ENCODE assay signal across 9 cellular contexts in the genomic region with DNA sequence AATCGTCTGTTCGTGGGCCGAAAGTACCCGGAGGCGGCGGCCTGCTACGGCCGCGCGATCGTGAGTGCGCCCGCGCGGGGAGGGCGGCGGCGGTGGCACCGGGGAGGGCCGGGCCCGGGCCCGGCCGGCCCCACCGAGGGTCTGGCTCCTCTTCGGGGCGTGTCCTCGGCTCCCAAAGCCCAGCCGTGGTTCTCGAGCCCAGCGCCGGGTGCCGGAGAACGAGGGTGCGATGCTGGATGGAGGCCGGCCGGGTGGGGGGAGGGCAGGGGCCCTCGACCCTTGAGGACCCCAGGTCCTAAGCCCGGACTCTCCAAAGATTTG. TPM values are rescaled to one million over a fixed set of nuclear protein-coding genes. Genes with fewer than 3 reads are reported as not detected.
DNase-seq lines count a peak whose midpoint lies in the region; ATAC-seq, FAIRE-seq and TF ChIP-seq lines count a peak whose summit lies in the region.
"Had no signal": no experiment of that assay in that cellular context is flagged by ENCODE, and none has a peak within 500 bp of the region (broad histone marks: within the 10 kb centered on the region; RNA-seq: fewer than 3 reads in every experiment).

No MANE protein-coding gene starts in this region.

- intact Hi-C loops in heart right ventricle (cut with DNase I) = loop anchor here in 1 of 10 donors (2.0 kb wide), 1 partner anchor 40 kb away; a partner anchor contains a TSS
- intact Hi-C loops in left cardiac atrium (cut with DNase I) = no loop called here
- intact Hi-C loops in K562 (cut with micrococcal nuclease) = loop anchor here (5.0 kb wide), 1 partner anchor 283 kb away; a partner anchor contains a TSS
- intact Hi-C loops in vagina (cut with DNase I) = no loop called here

- H4K91ac ChIP-seq in mesenchymal stem cell (ENCODE audit: low read length) = peak overlapping the region; percentile 52

- H3K9ac ChIP-seq in K562 (ENCODE audit: insufficient read depth in 1 of 2, low read depth in 2 of 2, low read length in 2 of 2) (peak overlapping the region; percentile 83 to 98), mesenchymal stem cell (ENCODE audit: low read length) (peak overlapping the region; percentile 94)

- peaks cover 11% of the 10 kb centered on the region for H3K9me1 ChIP-seq in K562 (ENCODE audit: control insufficient read depth, insufficient read depth, low read length)

- H3K9me3 ChIP-seq in heart right ventricle = no peaks in the 10 kb centered on the region
- H3K9me3 ChIP-seq in K562 (replicated peaks; ENCODE audit: control insufficient read depth, insufficient read depth, low read depth, low read length) = no peaks in the 10 kb centered on the region
- H3K9me3 ChIP-seq in mesenchymal stem cell (ENCODE audit: control insufficient read depth, low read length) = no peaks in the 10 kb centered on the region
- no peaks in the 10 kb centered on the region for H3K9me3 ChIP-seq in vagina

- H3K4me2 ChIP-seq in K562 (ENCODE audit: insufficient read depth, low read length) = peak overlapping the region; percentile 75
- H3K4me2 ChIP-seq in mesenchymal stem cell (ENCODE audit: low read length, poor library complexity, severe bottlenecking) = peak overlapping the region; percentile 83

- H3K36me3 ChIP-seq in heart right ventricle (peaks cover 0 to 28% (median 18%) of the 10 kb centered on the region in 9 donors), K562 (ENCODE audit: control insufficient read depth, insufficient read depth, low read length) (peaks cover 42% of the 10 kb centered on the region), mesenchymal stem cell (ENCODE audit: control insufficient read depth in 1 of 2, insufficient read depth in 2 of 2, low read depth in 1 of 2, low read length in 2 of 2) (peaks cover 29 to 58% of the 10 kb centered on the region in 2 experiments), vagina (peaks cover 0 to 22% of the 10 kb centered on the region in 2 donors)

- H3K27me3 ChIP-seq in heart right ventricle (peaks cover 0 to 17% (median 0%) of the 10 kb centered on the region in 7 donors), K562 (ENCODE audit: control insufficient read depth in 2 of 2, insufficient read depth in 2 of 2, low read length in 2 of 2) (no peaks in the 10 kb centered on the region), mesenchymal stem cell (ENCODE audit: control insufficient read depth in 1 of 2, insufficient read depth in 1 of 2, low read length in 2 of 2) (no peaks in the 10 kb centered on the region), vagina (no peaks in the 10 kb centered on the region)

- peak overlapping the region; percentile 20 for H2BK5ac ChIP-seq in mesenchymal stem cell (ENCODE audit: low read depth, low read length, poor library complexity, severe bottlenecking)

- CTCF ChIA-PET in K562 (lab: Yijun Ruan, JAX; ENCODE audit: low intra/inter-chr PET ratio) = no interaction called here

- H3K79me1 ChIP-seq in mesenchymal stem cell (replicated peaks; ENCODE audit: low read length, poor library complexity, severe bottlenecking) = peaks cover 14% of the 10 kb centered on the region

- H3K4ac ChIP-seq in mesenchymal stem cell (ENCODE audit: low read depth in 1 of 2, low read length in 2 of 2) = peak overlapping the region; percentile 65 to 91

- TF ChIP-seq CTCF in heart right ventricle (IDR thresholded peaks at IDR 0.05) (no peak), K562 (IDR thresholded peaks at IDR 0.05 in 2 of 3, conservative IDR thresholded peaks at IDR 0.05 in 1 of 3; ENCODE audit: insufficient read depth in 2 of 3, low read depth in 1 of 3, low read length in 3 of 3) (no peak), vagina (IDR thresholded peaks at IDR 0.05) (no peak)

- H2BK120ac ChIP-seq in mesenchymal stem cell (ENCODE audit: low read depth, low read length) = peak overlapping the region; percentile 45

- peak overlapping the region; percentile 50 to 76 for H3K18ac ChIP-seq in mesenchymal stem cell (ENCODE audit: low read depth in 1 of 2, low read length in 2 of 2)

- DNase-seq in heart right ventricle (no peak), left cardiac atrium (no peak), K562 (ENCODE audit: extremely low read depth in 1 of 4, low spot score in 3 of 4) (peak in 1 of 4 experiments; percentile 34), mesenchymal stem cell (no peak), vagina (ENCODE audit: extremely low spot score in 2 of 2) (no peak)
- DNase-seq in activated CD4-positive, CD25-positive, alpha-beta regulatory T cell treated with anti-CD3 and anti-CD28 coated beads, Interleukin-2, amount 50 U/mL, for 72 hours = no peak

- no TSS peak for BruUV-seq in K562 (replicated peaks; lab: Mats Ljungman, UMichigan)

- H3K79me2 ChIP-seq in K562 (ENCODE audit: control insufficient read depth, insufficient read depth, low read length) = peaks cover 41% of the 10 kb centered on the region

- no peak overlapping the region for H3K23ac ChIP-seq in mesenchymal stem cell (ENCODE audit: low read length in 2 of 2)

- no peak overlapping the region for H2AK5ac ChIP-seq in mesenchymal stem cell (ENCODE audit: low read length, severe bottlenecking)

- no peak for TF ChIP-seq EP300 in K562 (IDR thresholded peaks at IDR 0.05; ENCODE audit: low read length)

- H3K4me3 ChIP-seq in heart right ventricle (peak overlapping the region; percentile 50 to 95 (median 71)), K562 (peak overlapping the region; percentile 98), mesenchymal stem cell (ENCODE audit: insufficient read depth in 1 of 2, low read depth in 1 of 2, low read length in 2 of 2) (peak overlapping the region; percentile 80 to 93), vagina (peak overlapping the region; percentile 79 to 83)

- peak overlapping the region in 1 of 2 experiments; percentile 80 for H3K14ac ChIP-seq in mesenchymal stem cell (ENCODE audit: low read length in 2 of 2)

- 0% methylated on average over 38 of the region's 38 CpGs for WGBS in heart right ventricle, 2 donors
- WGBS in K562 (ENCODE audit: insufficient coverage, low coverage, missing lambda C conversion rate) = 3% methylated on average over 19 of the region's 38 CpGs
- WGBS in mesenchymal stem cell = under 1% methylated on average over 38 of the region's 38 CpGs

- TF ChIP-seq RAD21 in K562 (CRISPR knock-in tag; conservative IDR thresholded peaks at IDR 0.05 in 1 of 2, IDR thresholded peaks at IDR 0.05 in 1 of 2) = no peak

- no peak for TF ChIP-seq POLR2A in K562 (conservative IDR thresholded peaks at IDR 0.05)
- no peak for TF ChIP-seq POLR2A in vagina (IDR thresholded peaks at IDR 0.05)

- H2BK15ac ChIP-seq in mesenchymal stem cell (ENCODE audit: low read depth, poor library complexity, severe bottlenecking) = no peak overlapping the region

- H3K4me1 ChIP-seq in heart right ventricle = peaks cover 33 to 60% (median 50%) of the 10 kb centered on the region in 9 donors
- peaks cover 33 to 98% of the 10 kb centered on the region in 2 experiments for H3K4me1 ChIP-seq in K562 (replicated peaks in 1 of 2; ENCODE audit: control insufficient read depth in 2 of 2, insufficient read depth in 2 of 2, low read length in 2 of 2)
- peaks cover 71% of the 10 kb centered on the region for H3K4me1 ChIP-seq in mesenchymal stem cell (ENCODE audit: control insufficient read depth, insufficient read depth, low read depth, low read length)
- H3K4me1 ChIP-seq in vagina = peaks cover 75% of the 10 kb centered on the region

- in situ Hi-C loops in K562 (cut with MboI) = no loop called here

- no peak for FAIRE-seq in K562 (lab: Jason Lieb, UNC)
- FAIRE-seq: G401.6 had no signal

- ATAC-seq in heart right ventricle = no peak
- ATAC-seq in left cardiac atrium = no peak
- no peak for ATAC-seq in K562
- ATAC-seq in HG03442 (IDR thresholded peaks at IDR 0.05; ENCODE audit: unreplicated experiment) = no peak
- ATAC-seq in HG03095 (IDR thresholded peaks at IDR 0.05; ENCODE audit: unreplicated experiment) = no peak

- POLR2A ChIA-PET in K562 (lab: Yijun Ruan, JAX) = interaction anchor here (0.5 to 1.8 kb wide), 10 partner anchors 10 to 1118 kb away, joined by 3 to 10 read pairs (median 3); a partner anchor contains a TSS

- peak overlapping the region; percentile 72 for H4K8ac ChIP-seq in mesenchymal stem cell (ENCODE audit: low read length)

- H4K20me1 ChIP-seq in K562 (replicated peaks; ENCODE audit: control insufficient read depth, insufficient read depth, low read length) = peaks cover 21% of the 10 kb centered on the region

- H3K27ac ChIP-seq in heart right ventricle (peak overlapping the region; percentile 66 to 99 (median 96)), K562 (ENCODE audit: extremely low read depth, low read depth, low read length) (peak overlapping the region; percentile 89), mesenchymal stem cell (ENCODE audit: low read length, poor library complexity, severe bottlenecking) (peak overlapping the region; percentile 59), vagina (peak overlapping the region; percentile 82)

- H2AFZ ChIP-seq in K562 (ENCODE audit: low read depth, low read length) (no peak overlapping the region; the same call in 1 of the 2 replicates), mesenchymal stem cell (ENCODE audit: low read depth, low read length) (no peak overlapping the region)

- no peak overlapping the region for H2BK12ac ChIP-seq in mesenchymal stem cell (ENCODE audit: low read length in 2 of 2)

RNA-seq across cellular contexts. Expression of a gene that starts 0.4 kb away (rescaled TPM):
- total RNA-seq in heart right ventricle (100 to 1,000 TPM; 101 to 147 (median 116) TPM), left cardiac atrium (100 to 1,000 TPM in 1 of 2 donors, 10 to 100 TPM in 1; 89.1 to 101 TPM), K562 (2014; rRNA removed) (251 and 276 TPM in 2 replicates), K562 (2014; rRNA removed; fragmentation: Illumina TruSeq; extraction: Trizol) (65.4 and 88.2 TPM in 2 replicates), K562 (2015; rRNA removed; fragmentation: Illumina TruSeq; extraction: Trizol) (147 and 168 TPM in 2 replicates), K562 (2021) (191 and 213 TPM in 2 replicates), vagina (124 TPM)
- polyA plus RNA-seq in heart right ventricle (100 to 1,000 TPM in 1 of 2 donors, 10 to 100 TPM in 1; 92.7 to 165 TPM), K562 (2011; rRNA removed) (114 TPM in 2 replicates), K562 (2014; fragmentation: Illumina TruSeq; extraction: Trizol) (152 and 188 TPM in 2 replicates), K562 (2014; fragmentation: Nextera tagmentation; extraction: Ambion mirVana) (10 to 100 TPM; 10.6 to 27.7 TPM), K562 (2014; rRNA removed) (193 and 200 TPM in 2 replicates)
- 38.7 and 156 TPM in 2 replicates for total RNA-seq in K562 (2011; cell fraction: chromatin; rRNA removed; ENCODE audit: low replicate concordance)
- total RNA-seq in K562 (2011; cell fraction: nucleolus; rRNA removed) = 192 and 203 TPM in 2 replicates
- 62.0 and 88.9 TPM in 2 replicates for total RNA-seq in K562 (2011; cell fraction: nucleoplasm; rRNA removed)
- 94.5 and 181 TPM in 2 replicates for polyA plus RNA-seq in K562 (2011; cell fraction: cytosol; rRNA removed)
- polyA plus RNA-seq in K562 (2011; cell fraction: nucleus; rRNA removed) = 195 and 305 TPM in 2 replicates
- 87.2 and 101 TPM in 2 replicates for polyA plus RNA-seq in K562 (2012)
- 22.1 and 33.0 TPM in 2 replicates for polyA minus RNA-seq in K562 (2011; rRNA and poly(A)+ RNA removed)
- 41.4 and 45.7 TPM in 2 replicates for polyA minus RNA-seq in K562 (2011; cell fraction: cytosol; rRNA and poly(A)+ RNA removed)
- 57.6 and 61.8 TPM in 2 replicates for polyA minus RNA-seq in K562 (2011; cell fraction: nucleus; rRNA and poly(A)+ RNA removed)
- 116 TPM for polyA plus RNA-seq in mesenchymal stem cell (2013, experiment 1 of 2)
- 121 TPM for polyA plus RNA-seq in mesenchymal stem cell (2013, experiment 2 of 2)

RNA-seq across cellular contexts. Expression of a gene that starts 3.5 kb away (rescaled TPM):
- total RNA-seq in heart right ventricle = 10 to 100 TPM; 36.9 to 50.6 (median 44.0) TPM
- 10 to 100 TPM; 34.7 to 60.6 TPM for polyA plus RNA-seq in heart right ventricle
- total RNA-seq in left cardiac atrium = 10 to 100 TPM; 45.5 to 48.9 TPM
- total RNA-seq in K562 (2011; cell fraction: chromatin; rRNA removed; ENCODE audit: low replicate concordance) = 18.2 and 82.3 TPM in 2 replicates
- 114 and 120 TPM in 2 replicates for total RNA-seq in K562 (2011; cell fraction: nucleolus; rRNA removed)
- total RNA-seq in K562 (2011; cell fraction: nucleoplasm; rRNA removed) = 55.7 and 56.0 TPM in 2 replicates
- 48.3 and 63.8 TPM in 2 replicates for total RNA-seq in K562 (2014; rRNA removed)
- 9.6 and 15.8 TPM in 2 replicates for total RNA-seq in K562 (2014; rRNA removed; fragmentation: Illumina TruSeq; extraction: Trizol)
- total RNA-seq in K562 (2015; rRNA removed; fragmentation: Illumina TruSeq; extraction: Trizol) = 28.3 and 29.3 TPM in 2 replicates
- total RNA-seq in K562 (2021) = 50.6 and 56.6 TPM in 2 replicates
- 22.2 and 33.4 TPM in 2 replicates for polyA plus RNA-seq in K562 (2011; rRNA removed)
- 35.0 and 78.3 TPM in 2 replicates for polyA plus RNA-seq in K562 (2011; cell fraction: cytosol; rRNA removed)
- 96.4 and 165 TPM in 2 replicates for polyA plus RNA-seq in K562 (2011; cell fraction: nucleus; rRNA removed)
- 52.6 and 67.7 TPM in 2 replicates for polyA plus RNA-seq in K562 (2012)
- 43.3 and 47.9 TPM in 2 replicates for polyA plus RNA-seq in K562 (2014; fragmentation: Illumina TruSeq; extraction: Trizol)
- 1 to 10 TPM; 1.2 to 2.3 TPM for polyA plus RNA-seq in K562 (2014; fragmentation: Nextera tagmentation; extraction: Ambion mirVana)
- 46.6 and 48.7 TPM in 2 replicates for polyA plus RNA-seq in K562 (2014; rRNA removed)
- polyA minus RNA-seq in K562 (2011; rRNA and poly(A)+ RNA removed) = 5.2 and 7.4 TPM in 2 replicates
- polyA minus RNA-seq in K562 (2011; cell fraction: cytosol; rRNA and poly(A)+ RNA removed) = 16.1 and 16.5 TPM in 2 replicates
- 65.4 and 66.1 TPM in 2 replicates for polyA minus RNA-seq in K562 (2011; cell fraction: nucleus; rRNA and poly(A)+ RNA removed)
- polyA plus RNA-seq in mesenchymal stem cell (2013, experiment 1 of 2) = 51.4 TPM
- polyA plus RNA-seq in mesenchymal stem cell (2013, experiment 2 of 2) = 50.3 TPM
- 62.9 TPM for total RNA-seq in vagina

RNA-seq across cellular contexts. Expression of a gene that starts 5.1 kb away (rescaled TPM):
- total RNA-seq in heart right ventricle (1 to 10 TPM; 1.2 to 2.6 (median 2.1) TPM), left cardiac atrium (1 to 10 TPM; 1.2 TPM), K562 (2014; rRNA removed) (2.7 and 3.9 TPM in 2 replicates), K562 (2014; rRNA removed; fragmentation: Illumina TruSeq; extraction: Trizol) (0.11 TPM in 1 of 2 replicates, not detected in the other), K562 (2015; rRNA removed; fragmentation: Illumina TruSeq; extraction: Trizol) (0.79 and 0.94 TPM in 2 replicates), K562 (2021) (3.6 and 4.0 TPM in 2 replicates), vagina (1.7 TPM)
- polyA plus RNA-seq in heart right ventricle (1 to 10 TPM in 1 of 2 donors, under 1 TPM in 1; 0.90 to 7.4 TPM), K562 (2011; rRNA removed) (1.7 and 3.5 TPM in 2 replicates), K562 (2014; fragmentation: Illumina TruSeq; extraction: Trizol) (0.55 and 1.1 TPM in 2 replicates), K562 (2014; fragmentation: Nextera tagmentation; extraction: Ambion mirVana) (under 1 TPM in 1 of 2 experiments, not detected in 1; 0.03 TPM), K562 (2014; rRNA removed) (3.4 and 5.6 TPM in 2 replicates)
- 4.0 and 18.2 TPM in 2 replicates for total RNA-seq in K562 (2011; cell fraction: chromatin; rRNA removed; ENCODE audit: low replicate concordance)
- 16.8 and 19.9 TPM in 2 replicates for total RNA-seq in K562 (2011; cell fraction: nucleolus; rRNA removed)
- 6.3 and 7.2 TPM in 2 replicates for total RNA-seq in K562 (2011; cell fraction: nucleoplasm; rRNA removed)
- 2.9 and 8.6 TPM in 2 replicates for polyA plus RNA-seq in K562 (2011; cell fraction: cytosol; rRNA removed)
- 36.3 and 53.0 TPM in 2 replicates for polyA plus RNA-seq in K562 (2011; cell fraction: nucleus; rRNA removed)
- polyA plus RNA-seq in K562 (2012) = 2.4 and 6.7 TPM in 2 replicates
- polyA minus RNA-seq in K562 (2011; rRNA and poly(A)+ RNA removed) = 0.15 and 0.39 TPM in 2 replicates
- 1.2 TPM in 1 of 2 replicates, not detected in the other for polyA minus RNA-seq in K562 (2011; cell fraction: cytosol; rRNA and poly(A)+ RNA removed)
- 3.2 and 5.4 TPM in 2 replicates for polyA minus RNA-seq in K562 (2011; cell fraction: nucleus; rRNA and poly(A)+ RNA removed)
- 1.5 TPM for polyA plus RNA-seq in mesenchymal stem cell (2013, experiment 1 of 2)
- 1.3 TPM for polyA plus RNA-seq in mesenchymal stem cell (2013, experiment 2 of 2)

RNA-seq across cellular contexts. Expression of a gene that starts 9.6 kb away (rescaled TPM):
- total RNA-seq in heart right ventricle (1 to 10 TPM; 6.8 to 9.7 (median 8.4) TPM), left cardiac atrium (1 to 10 TPM; 8.2 TPM), K562 (2014; rRNA removed) (4.8 and 5.3 TPM in 2 replicates), K562 (2014; rRNA removed; fragmentation: Illumina TruSeq; extraction: Trizol) (0.70 and 1.2 TPM in 2 replicates), K562 (2015; rRNA removed; fragmentation: Illumina TruSeq; extraction: Trizol) (3.4 and 5.1 TPM in 2 replicates), K562 (2021) (23.3 and 25.4 TPM in 2 replicates), vagina (12.3 TPM)
- polyA plus RNA-seq in heart right ventricle (1 to 10 TPM; 7.2 to 9.2 TPM), K562 (2011; rRNA removed) (3.3 and 6.7 TPM in 2 replicates), K562 (2014; fragmentation: Illumina TruSeq; extraction: Trizol) (5.5 and 10.2 TPM in 2 replicates), K562 (2014; fragmentation: Nextera tagmentation; extraction: Ambion mirVana) (under 1 TPM; 0.08 to 0.11 TPM), K562 (2014; rRNA removed) (12.2 and 12.5 TPM in 2 replicates)
- 7.7 and 42.2 TPM in 2 replicates for total RNA-seq in K562 (2011; cell fraction: chromatin; rRNA removed; ENCODE audit: low replicate concordance)
- total RNA-seq in K562 (2011; cell fraction: nucleolus; rRNA removed) = 40.7 and 45.1 TPM in 2 replicates
- 14.7 and 16.8 TPM in 2 replicates for total RNA-seq in K562 (2011; cell fraction: nucleoplasm; rRNA removed)
- 5.5 and 12.0 TPM in 2 replicates for polyA plus RNA-seq in K562 (2011; cell fraction: cytosol; rRNA removed)
- 36.7 and 65.7 TPM in 2 replicates for polyA plus RNA-seq in K562 (2011; cell fraction: nucleus; rRNA removed)
- 14.6 and 20.0 TPM in 2 replicates for polyA plus RNA-seq in K562 (2012)
- 2.7 and 3.3 TPM in 2 replicates for polyA minus RNA-seq in K562 (2011; rRNA and poly(A)+ RNA removed)
- polyA minus RNA-seq in K562 (2011; cell fraction: cytosol; rRNA and poly(A)+ RNA removed) = 7.6 and 11.2 TPM in 2 replicates
- 14.4 and 18.2 TPM in 2 replicates for polyA minus RNA-seq in K562 (2011; cell fraction: nucleus; rRNA and poly(A)+ RNA removed)
- polyA plus RNA-seq in mesenchymal stem cell (2013, experiment 1 of 2) = 6.3 TPM
- 6.4 TPM for polyA plus RNA-seq in mesenchymal stem cell (2013, experiment 2 of 2)

RNA-seq across cellular contexts. Expression of a gene that starts 12.7 kb away (rescaled TPM):
- total RNA-seq in heart right ventricle (100 to 1,000 TPM in 3 of 10 donors, 10 to 100 TPM in 7; 66.8 to 118 (median 89.2) TPM), left cardiac atrium (100 to 1,000 TPM in 1 of 2 donors, 10 to 100 TPM in 1; 73.8 to 106 TPM), K562 (2014; rRNA removed) (116 and 158 TPM in 2 replicates), K562 (2014; rRNA removed; fragmentation: Illumina TruSeq; extraction: Trizol) (18.6 and 26.7 TPM in 2 replicates), K562 (2015; rRNA removed; fragmentation: Illumina TruSeq; extraction: Trizol) (83.6 and 87.9 TPM in 2 replicates), K562 (2021) (267 TPM in 2 replicates), vagina (91.1 TPM)
- polyA plus RNA-seq in heart right ventricle (100 to 1,000 TPM; 101 to 261 TPM), K562 (2011; rRNA removed) (118 and 173 TPM in 2 replicates), K562 (2014; fragmentation: Illumina TruSeq; extraction: Trizol) (112 and 139 TPM in 2 replicates), K562 (2014; fragmentation: Nextera tagmentation; extraction: Ambion mirVana) (1 to 10 TPM; 5.0 to 6.8 TPM), K562 (2014; rRNA removed) (373 and 378 TPM in 2 replicates)
- 214 and 929 TPM in 2 replicates for total RNA-seq in K562 (2011; cell fraction: chromatin; rRNA removed; ENCODE audit: low replicate concordance)
- total RNA-seq in K562 (2011; cell fraction: nucleolus; rRNA removed) = 1,026 and 1,077 TPM in 2 replicates
- total RNA-seq in K562 (2011; cell fraction: nucleoplasm; rRNA removed) = 329 and 385 TPM in 2 replicates
- 121 and 296 TPM in 2 replicates for polyA plus RNA-seq in K562 (2011; cell fraction: cytosol; rRNA removed)
- polyA plus RNA-seq in K562 (2011; cell fraction: nucleus; rRNA removed) = 1,454 and 2,407 TPM in 2 replicates
- 192 and 214 TPM in 2 replicates for polyA plus RNA-seq in K562 (2012)
- 14.4 and 20.6 TPM in 2 replicates for polyA minus RNA-seq in K562 (2011; rRNA and poly(A)+ RNA removed)
- polyA minus RNA-seq in K562 (2011; cell fraction: cytosol; rRNA and poly(A)+ RNA removed) = 48.0 and 67.2 TPM in 2 replicates
- polyA minus RNA-seq in K562 (2011; cell fraction: nucleus; rRNA and poly(A)+ RNA removed) = 214 and 219 TPM in 2 replicates
- polyA plus RNA-seq in mesenchymal stem cell (2013, experiment 1 of 2) = 61.9 TPM
- polyA plus RNA-seq in mesenchymal stem cell (2013, experiment 2 of 2) = 56.8 TPM
